3 cellular contexts compared by ENCODE assay signal in the genomic region with DNA sequence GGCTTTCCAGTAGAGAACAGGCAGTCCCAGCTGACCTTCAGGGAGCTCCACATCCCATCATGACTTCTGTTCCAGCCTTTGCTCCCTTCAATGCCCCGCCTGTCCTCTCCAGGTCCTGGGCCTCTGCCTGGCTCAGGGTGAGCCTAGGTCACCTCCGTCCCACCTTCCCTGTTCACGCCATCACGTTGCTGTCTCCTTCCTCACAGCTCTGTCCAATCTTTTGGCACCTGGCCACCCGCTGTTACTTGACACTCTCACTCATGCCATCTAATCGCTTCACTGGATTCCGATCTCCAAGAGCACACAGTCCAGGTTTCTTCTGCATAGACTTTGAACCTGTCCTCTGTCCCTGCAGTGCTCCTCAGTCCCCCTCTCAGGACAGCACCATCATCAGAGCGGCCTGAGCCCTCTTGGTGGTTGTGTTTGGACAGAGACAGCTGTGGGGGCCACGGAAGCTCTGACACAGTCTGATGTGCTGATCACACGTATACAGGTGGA.
TF ChIP-seq lines count a peak whose summit lies in the region.

No MANE protein-coding gene starts in this region.

TF ChIP-seq in SK-N-SH treated with all-trans-retinoic acid at 6 μM for 48 hours, 23 proteins besides CTCF, POLR2A, EP300 and RAD21:
- TF ChIP-seq ZFP3 (CRISPR knock-in tag; IDR thresholded peaks at IDR 0.05) (no peak), ZC3H10 (CRISPR knock-in tag; IDR thresholded peaks at IDR 0.05) (no peak), SNAI2 (CRISPR knock-in tag; IDR thresholded peaks at IDR 0.05) (no peak), ZNF8 (CRISPR knock-in tag; IDR thresholded peaks at IDR 0.05) (no peak), CREB5 (CRISPR knock-in tag; IDR thresholded peaks at IDR 0.05; ENCODE audit: low read depth) (no peak), CSDC2 (CRISPR knock-in tag; IDR thresholded peaks at IDR 0.05) (no peak), BACH2 (CRISPR knock-in tag; IDR thresholded peaks at IDR 0.05; ENCODE audit: borderline replicate concordance) (no peak), PPARA (CRISPR knock-in tag; IDR thresholded peaks at IDR 0.05; ENCODE audit: borderline replicate concordance) (no peak), ZNF70 (CRISPR knock-in tag; IDR thresholded peaks at IDR 0.05) (no peak), GLIS3 (CRISPR knock-in tag; IDR thresholded peaks at IDR 0.05) (no peak), ARNTL (CRISPR knock-in tag; IDR thresholded peaks at IDR 0.05; ENCODE audit: borderline replicate concordance, low read depth) (no peak), ESRRG (CRISPR knock-in tag; IDR thresholded peaks at IDR 0.05) (no peak), TCF4 (CRISPR knock-in tag; IDR thresholded peaks at IDR 0.05; ENCODE audit: borderline replicate concordance) (no peak)

TF ChIP-seq in SK-N-SH, 30 proteins besides CTCF, POLR2A, EP300 and RAD21:
- TF ChIP-seq GATA2 (CRISPR knock-in tag; IDR thresholded peaks at IDR 0.05), result no peak
- TF ChIP-seq RFX5 (IDR thresholded peaks at IDR 0.05; ENCODE audit: low read length), result no peak
- TF ChIP-seq TCF12 (IDR thresholded peaks at IDR 0.05), result no peak
- TF ChIP-seq YY1 (IDR thresholded peaks at IDR 0.05; ENCODE audit: low read depth), result no peak
- TF ChIP-seq JUND (IDR thresholded peaks at IDR 0.05), result no peak
- no peak for TF ChIP-seq TEAD4 (IDR thresholded peaks at IDR 0.05; ENCODE audit: borderline replicate concordance, insufficient read depth)
- TF ChIP-seq SIN3A (IDR thresholded peaks at IDR 0.05; ENCODE audit: borderline replicate concordance, low read depth, low read length), result no peak
- no peak for TF ChIP-seq FOSL2 (IDR thresholded peaks at IDR 0.05; ENCODE audit: borderline replicate concordance, low read depth)
- TF ChIP-seq NRF1 (IDR thresholded peaks at IDR 0.05; ENCODE audit: low read depth, low read length), result no peak
- TF ChIP-seq USF2 (IDR thresholded peaks at IDR 0.05; ENCODE audit: borderline replicate concordance, low read depth, low read length), result no peak
- no peak for TF ChIP-seq FOXJ3 (CRISPR knock-in tag; IDR thresholded peaks at IDR 0.05)
- no peak for TF ChIP-seq FOXM1 (IDR thresholded peaks at IDR 0.05; ENCODE audit: low read depth)
- no peak for TF ChIP-seq MXI1 (IDR thresholded peaks at IDR 0.05; ENCODE audit: low read depth, low read length)
- TF ChIP-seq, protein P1, sequence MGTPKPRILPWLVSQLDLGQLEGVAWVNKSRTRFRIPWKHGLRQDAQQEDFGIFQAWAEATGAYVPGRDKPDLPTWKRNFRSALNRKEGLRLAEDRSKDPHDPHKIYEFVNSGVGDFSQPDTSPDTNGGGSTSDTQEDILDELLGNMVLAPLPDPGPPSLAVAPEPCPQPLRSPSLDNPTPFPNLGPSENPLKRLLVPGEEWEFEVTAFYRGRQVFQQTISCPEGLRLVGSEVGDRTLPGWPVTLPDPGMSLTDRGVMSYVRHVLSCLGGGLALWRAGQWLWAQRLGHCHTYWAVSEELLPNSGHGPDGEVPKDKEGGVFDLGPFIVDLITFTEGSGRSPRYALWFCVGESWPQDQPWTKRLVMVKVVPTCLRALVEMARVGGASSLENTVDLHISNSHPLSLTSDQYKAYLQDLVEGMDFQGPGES (IDR thresholded peaks at IDR 0.05; ENCODE audit: low read depth, low read length), result no peak
- TF ChIP-seq USF1 (IDR thresholded peaks at IDR 0.05; ENCODE audit: borderline replicate concordance, low read depth), result no peak
- TF ChIP-seq, protein P2, sequence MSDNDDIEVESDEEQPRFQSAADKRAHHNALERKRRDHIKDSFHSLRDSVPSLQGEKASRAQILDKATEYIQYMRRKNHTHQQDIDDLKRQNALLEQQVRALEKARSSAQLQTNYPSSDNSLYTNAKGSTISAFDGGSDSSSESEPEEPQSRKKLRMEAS (IDR thresholded peaks at IDR 0.05; ENCODE audit: low read depth), result no peak
- TF ChIP-seq TAF1 (IDR thresholded peaks at IDR 0.05; ENCODE audit: borderline replicate concordance, low read depth, low read length), result no peak

TF ChIP-seq in K562, 482 proteins besides CTCF, POLR2A, EP300 and RAD21:
- no peak for TF ChIP-seq ZFP30 (CRISPR knock-in tag; IDR thresholded peaks at IDR 0.05; ENCODE audit: borderline replicate concordance)
- no peak for TF ChIP-seq ARID3B (CRISPR knock-in tag; IDR thresholded peaks at IDR 0.05; ENCODE audit: borderline replicate concordance)
- TF ChIP-seq PTBP1 (IDR thresholded peaks at IDR 0.05; ENCODE audit: low read depth, low read length), result no peak
- peak; percentile 79 for TF ChIP-seq NFIC (IDR thresholded peaks at IDR 0.05)
- no peak for TF ChIP-seq SIX5 (IDR thresholded peaks at IDR 0.05; ENCODE audit: borderline replicate concordance in 1 of 2, insufficient read depth in 1 of 2, low read depth in 1 of 2, low read length in 2 of 2)
